14 cellular contexts compared by ENCODE assay signal in the genomic region with DNA sequence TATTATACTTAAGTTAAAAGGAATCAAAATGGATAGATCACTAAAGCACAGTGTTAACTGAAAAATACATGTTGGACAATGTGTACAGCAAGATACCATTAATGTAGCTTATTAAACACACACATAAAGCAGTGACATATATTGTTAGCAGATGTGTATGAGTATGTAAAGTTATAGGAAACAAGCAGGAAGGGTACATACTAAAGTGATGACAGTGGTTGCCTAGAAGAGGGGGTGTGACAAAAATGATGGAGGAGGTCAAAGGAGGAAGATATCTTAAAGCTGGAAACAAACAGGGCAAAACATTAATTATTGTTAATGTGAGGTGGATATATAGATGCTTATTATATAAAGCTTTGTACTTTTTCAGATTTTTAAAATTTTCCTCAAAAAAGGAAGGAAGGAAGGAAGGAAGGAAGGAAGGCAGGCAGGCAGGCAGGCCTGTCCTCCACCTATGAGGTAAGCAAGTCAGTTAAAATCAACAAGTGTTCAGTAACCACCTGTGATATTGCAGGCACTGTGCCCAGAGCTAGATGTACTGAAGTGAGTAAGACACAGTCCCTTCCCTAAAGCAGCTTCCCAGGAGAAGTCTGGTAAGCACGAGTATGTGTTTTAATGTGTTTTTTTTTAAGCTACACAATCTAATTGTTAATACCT.
DNase-seq lines count a peak whose midpoint lies in the region; ATAC-seq, FAIRE-seq and TF ChIP-seq lines count a peak whose summit lies in the region.
"Had no signal": no experiment of that assay in that cellular context is flagged by ENCODE, and none has a peak within 500 bp of the region (broad histone marks: within the 10 kb centered on the region; RNA-seq: fewer than 3 reads in every experiment).

No MANE protein-coding gene starts in this region.

- TF ChIP-seq CTCF in A549 (IDR thresholded peaks at IDR 0.05) (no peak), HEK293 (tag by site-specific recombination; IDR thresholded peaks at IDR 0.05) (no peak), PC-9 (conservative IDR thresholded peaks at IDR 0.05) (no peak), foreskin keratinocyte (conservative IDR thresholded peaks at IDR 0.05) (no peak)

- POLR2A ChIA-PET in A549 (lab: Yijun Ruan, JAX) (no interaction called here), HEK293 (lab: Yijun Ruan, JAX) (no interaction called here), PC-9 (lab: Charles Lee; ENCODE audit: unreplicated experiment) (interaction anchor here (0.5 to 0.6 kb wide), 2 partner anchors 86 to 321 kb away, joined by 4 to 8 read pairs; no protein-coding TSS in a partner anchor)

- TF ChIP-seq EP300 in A549 (IDR thresholded peaks at IDR 0.05), result no peak

- ATAC-seq in A549, result peak; percentile 78 to 88; a peak in 5 of 6 replicates
- peak; percentile 99 for ATAC-seq in foreskin keratinocyte
- no peak for ATAC-seq in Right ventricle myocardium superior (ENCODE audit: poor library complexity)
- ATAC-seq: stimulated activated memory B cell treated with anti-CD40 and anti-IgM and Interleukin-4, amounts not matched to agents 10 μg/mL and 1 μg/mL and 100 μg/mL, for 72 hours had no signal

- peaks cover 33% of the 10 kb centered on the region for H3K4me1 ChIP-seq in A549
- H3K4me1 ChIP-seq in HEK293 (ENCODE audit: control insufficient read depth, insufficient read depth, low read length), result peaks cover 7% of the 10 kb centered on the region
- peaks cover 25% of the 10 kb centered on the region for H3K4me1 ChIP-seq in PC-9 (replicated peaks; ENCODE audit: insufficient read depth)
- peaks cover 12% of the 10 kb centered on the region for H3K4me1 ChIP-seq in foreskin keratinocyte
- H3K4me1 ChIP-seq: ascending aorta had no signal

- H3K9me2 ChIP-seq in PC-9 (ENCODE audit: insufficient read depth), result no peaks in the 10 kb centered on the region

- WGBS in A549 (ENCODE audit: missing lambda C conversion rate), result 6% methylated on average over 1 of the region's 1 CpG

- no peak for FAIRE-seq in A549 (lab: Jason Lieb, UNC)

- no peak overlapping the region for H2AFZ ChIP-seq in PC-9

- intact Hi-C loops in PC-9 (cut with micrococcal nuclease; ENCODE audit: unreplicated experiment), result no loop called here
- intact Hi-C loops in Right ventricle myocardium superior (cut with DNase I), result no loop called here

- no peaks in the 10 kb centered on the region for H3K79me2 ChIP-seq in PC-9 (ENCODE audit: low read depth)

- no peaks in the 10 kb centered on the region for H4K20me1 ChIP-seq in PC-9 (ENCODE audit: insufficient read depth)

- H3K4me3 ChIP-seq in A549 (no peak overlapping the region), HEK293 (ENCODE audit: low read depth, low read length) (no peak overlapping the region), PC-9 (no peak overlapping the region)
- H3K4me3 ChIP-seq: ascending aorta had no signal

- H3K9me3 ChIP-seq in A549 (no peaks in the 10 kb centered on the region), HEK293 (ENCODE audit: control insufficient read depth, insufficient read depth, low read depth, low read length) (no peaks in the 10 kb centered on the region), PC-9 (ENCODE audit: insufficient read depth, low read depth) (0 out of 2 replicates have a peak, but pooled peaks cover 4% of the 10 kb centered on the region)
- H3K9me3 ChIP-seq: ascending aorta had no signal

- H3F3A ChIP-seq in PC-9 (ENCODE audit: insufficient read depth, low read depth), result peaks cover 5% of the 10 kb centered on the region; the same call in 1 of the 2 replicates

- BruUV-seq in PC-9 (replicated peaks; lab: Mats Ljungman, UMichigan), result no TSS peak

- H3K27ac ChIP-seq in A549, result peak overlapping the region; percentile 51 to 55; a peak in 4 of 6 replicates
- no peak overlapping the region for H3K27ac ChIP-seq in HEK293 (ENCODE audit: extremely low read depth, low read depth, low read length)
- H3K27ac ChIP-seq in PC-9, result peak overlapping the region; percentile 25; the same call in 1 of the 2 replicates
- H3K27ac ChIP-seq in foreskin keratinocyte, result no peak overlapping the region
- H3K27ac ChIP-seq: ascending aorta had no signal

- CTCF ChIA-PET in A549 (lab: Yijun Ruan, JAX) (interaction anchor here (1.5 kb wide), 1 partner anchor 11 kb away, joined by 3 read pairs; no protein-coding TSS in a partner anchor), HEK293 (lab: Yijun Ruan, JAX) (interaction anchor here (0.6 kb wide), 2 partner anchors 14 to 41 kb away, joined by 3 read pairs; no protein-coding TSS in a partner anchor), PC-9 (lab: Charles Lee) (no interaction called here)

- peak overlapping the region; percentile 31 for H3K4me2 ChIP-seq in A549
- H3K4me2 ChIP-seq in PC-9, result no peak overlapping the region; the same call in 1 of the 2 replicates

- no peaks in the 10 kb centered on the region for H3K27me3 ChIP-seq in PC-9 (ENCODE audit: insufficient read depth, low read depth)
- no peaks in the 10 kb centered on the region for H3K27me3 ChIP-seq in foreskin keratinocyte
- H3K27me3 ChIP-seq: ascending aorta had no signal

- DNase-seq in A549 (ENCODE audit: low read depth in 1 of 2, low spot score in 1 of 2) (peak; percentile 35 to 70), PC-9 (peak; percentile 29 to 63), foreskin keratinocyte (peak; percentile 68 to 85), Right ventricle myocardium superior (no peak), OCI-M2 (lab: John Stamatoyannopoulos, UW; ENCODE audit: unreplicated experiment) (no peak), NCI-H82 treated with DMSO at 0.1 percent for 48 hours (lab: John Stamatoyannopoulos, UW; ENCODE audit: unreplicated experiment) (no peak)
- no peak for DNase-seq in central memory CD4-positive, alpha-beta T cell
- DNase-seq: activated CD4-positive, alpha-beta T cell treated with anti-CD3 and anti-CD28 coated beads for 48 hours; erythroblast; NCI-H2081 treated with DMSO at 0.1 percent for 48 hours; stimulated activated CD4-positive, alpha-beta T cell treated with anti-CD3 and anti-CD28 coated beads, Interleukin-2, amount 100 ng/mL, for 48 hours had no signal

- no peaks in the 10 kb centered on the region for H3K36me3 ChIP-seq in HEK293 (ENCODE audit: control insufficient read depth in 2 of 2, insufficient read depth in 1 of 2, low read length in 2 of 2)
- H3K36me3 ChIP-seq in PC-9 (ENCODE audit: low read depth), result no peaks in the 10 kb centered on the region
- H3K36me3 ChIP-seq: ascending aorta had no signal

- 0 out of 5 replicates have a peak, but pooled peaks of 1 of the 2 experiments have one; percentile 11 for TF ChIP-seq RAD21 in A549 (conservative IDR thresholded peaks at IDR 0.05 in 1 of 2, IDR thresholded peaks at IDR 0.05 in 1 of 2)

- TF ChIP-seq POLR2A in A549 (IDR thresholded peaks at IDR 0.05; ENCODE audit: low read length), result no peak

TF ChIP-seq in A549, 52 proteins besides CTCF, POLR2A, EP300 and RAD21:
- TF ChIP-seq GATA3 (IDR thresholded peaks at IDR 0.05; ENCODE audit: borderline replicate concordance), result 0 out of 2 replicates have a peak, but pooled peaks have one; percentile 19
- TF ChIP-seq, protein P1, sequence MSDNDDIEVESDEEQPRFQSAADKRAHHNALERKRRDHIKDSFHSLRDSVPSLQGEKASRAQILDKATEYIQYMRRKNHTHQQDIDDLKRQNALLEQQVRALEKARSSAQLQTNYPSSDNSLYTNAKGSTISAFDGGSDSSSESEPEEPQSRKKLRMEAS (IDR thresholded peaks at IDR 0.05), result 0 out of 2 replicates have a peak, but pooled peaks have one; percentile 16
- TF ChIP-seq, protein P2, sequence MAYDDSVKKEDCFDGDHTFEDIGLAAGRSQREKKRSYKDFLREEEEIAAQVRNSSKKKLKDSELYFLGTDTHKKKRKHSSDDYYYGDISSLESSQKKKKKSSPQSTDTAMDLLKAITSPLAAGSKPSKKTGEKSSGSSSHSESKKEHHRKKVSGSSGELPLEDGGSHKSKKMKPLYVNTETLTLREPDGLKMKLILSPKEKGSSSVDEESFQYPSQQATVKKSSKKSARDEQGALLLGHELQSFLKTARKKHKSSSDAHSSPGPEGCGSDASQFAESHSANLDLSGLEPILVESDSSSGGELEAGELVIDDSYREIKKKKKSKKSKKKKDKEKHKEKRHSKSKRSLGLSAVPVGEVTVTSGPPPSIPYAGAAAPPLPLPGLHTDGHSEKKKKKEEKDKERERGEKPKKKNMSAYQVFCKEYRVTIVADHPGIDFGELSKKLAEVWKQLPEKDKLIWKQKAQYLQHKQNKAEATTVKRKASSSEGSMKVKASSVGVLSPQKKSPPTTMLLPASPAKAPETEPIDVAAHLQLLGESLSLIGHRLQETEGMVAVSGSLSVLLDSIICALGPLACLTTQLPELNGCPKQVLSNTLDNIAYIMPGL (CRISPR knock-in tag; IDR thresholded peaks at IDR 0.05; ENCODE audit: borderline replicate concordance), result no peak
- no peak for TF ChIP-seq FOSB (CRISPR knock-in tag; IDR thresholded peaks at IDR 0.05)

TF ChIP-seq in HEK293, 187 proteins besides CTCF, POLR2A, EP300 and RAD21 (continues in another document):
- TF ChIP-seq, protein P3, sequence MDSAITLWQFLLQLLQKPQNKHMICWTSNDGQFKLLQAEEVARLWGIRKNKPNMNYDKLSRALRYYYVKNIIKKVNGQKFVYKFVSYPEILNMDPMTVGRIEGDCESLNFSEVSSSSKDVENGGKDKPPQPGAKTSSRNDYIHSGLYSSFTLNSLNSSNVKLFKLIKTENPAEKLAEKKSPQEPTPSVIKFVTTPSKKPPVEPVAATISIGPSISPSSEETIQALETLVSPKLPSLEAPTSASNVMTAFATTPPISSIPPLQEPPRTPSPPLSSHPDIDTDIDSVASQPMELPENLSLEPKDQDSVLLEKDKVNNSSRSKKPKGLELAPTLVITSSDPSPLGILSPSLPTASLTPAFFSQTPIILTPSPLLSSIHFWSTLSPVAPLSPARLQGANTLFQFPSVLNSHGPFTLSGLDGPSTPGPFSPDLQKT (IDR thresholded peaks at IDR 0.05; ENCODE audit: borderline replicate concordance, low read depth, low read length), result no peak
- TF ChIP-seq ZNF629 (tag by site-specific recombination; IDR thresholded peaks at IDR 0.05) (peak; percentile 71), ZNF302 (tag by site-specific recombination; IDR thresholded peaks at IDR 0.05; ENCODE audit: low read depth) (no peak), ZNF37A (tag by site-specific recombination; IDR thresholded peaks at IDR 0.05) (no peak), ZNF404 (tag by site-specific recombination; IDR thresholded peaks at IDR 0.05) (no peak), SCRT1 (tag by site-specific recombination; IDR thresholded peaks at IDR 0.05; ENCODE audit: borderline replicate concordance) (peak; percentile 99), ZNF366 (tag by site-specific recombination; conservative IDR thresholded peaks at IDR 0.05) (peak; percentile 70), ZNF2 (tag by site-specific recombination; IDR thresholded peaks at IDR 0.05) (no peak), OVOL3 (tag by site-specific recombination; IDR thresholded peaks at IDR 0.05) (no peak)

Comparison
In these comparisons a context has a peak if more than half of its experiments do, and no peak if none do; other contexts are left out.
1. DNase-seq: peak in A549 (2 of 2), PC-9 (2 of 2) and foreskin keratinocyte (2 of 2); none in Right ventricle myocardium superior (single experiment), OCI-M2 (single experiment), NCI-H82 treated with DMSO at 0.1 percent for 48 hours (single experiment) and central memory CD4-positive, alpha-beta T cell (single experiment).
2. H3K27ac ChIP-seq: peak in A549 (2 of 2) and PC-9 (single experiment); none in HEK293 (single experiment) and foreskin keratinocyte (single experiment).